18 cellular contexts compared by ENCODE assay signal in the genomic region with DNA sequence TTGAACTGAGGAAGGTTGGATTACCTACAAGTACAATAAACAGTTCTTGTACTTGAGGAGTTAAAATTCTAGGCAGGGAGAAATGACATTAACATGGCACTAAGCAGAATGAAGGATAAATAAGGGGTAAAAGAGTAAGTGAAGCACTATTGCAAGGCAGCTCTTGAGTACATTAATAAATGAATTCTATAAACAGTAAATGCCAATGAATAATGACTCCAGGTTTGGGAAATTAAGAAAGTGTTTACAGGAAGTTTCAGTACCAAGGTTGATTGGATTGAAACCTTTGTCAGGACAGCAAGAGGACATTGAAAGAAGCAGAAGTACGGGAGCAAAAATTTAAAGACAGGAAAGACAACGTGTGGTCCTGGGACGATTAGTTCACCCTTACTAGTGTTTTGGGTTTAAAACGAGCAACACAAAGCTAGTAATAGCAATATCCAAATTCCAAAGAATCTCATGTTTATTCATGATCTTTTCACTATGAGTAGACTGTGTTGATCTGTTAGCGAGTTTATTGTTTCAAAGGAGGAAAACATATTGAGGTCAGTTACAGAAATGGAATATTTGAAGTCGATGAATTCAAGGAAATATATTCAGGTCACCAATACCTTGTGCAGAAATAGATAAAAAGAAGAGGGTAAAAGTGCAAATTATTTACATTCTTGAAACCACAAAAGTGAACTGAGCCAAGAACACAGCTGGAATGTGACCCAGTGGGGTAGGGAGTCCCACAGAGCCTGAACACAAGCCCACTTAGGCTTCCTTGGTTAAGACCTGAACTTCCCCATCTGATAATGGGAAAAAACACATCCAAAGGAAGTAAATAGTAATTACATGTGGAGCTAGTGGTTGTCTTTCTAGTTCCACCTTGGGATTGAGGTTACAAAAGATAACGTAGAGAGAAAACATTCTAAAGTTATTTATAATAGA.
DNase-seq lines count a peak whose midpoint lies in the region; ATAC-seq, FAIRE-seq and TF ChIP-seq lines count a peak whose summit lies in the region.
"Had no signal": no experiment of that assay in that cellular context is flagged by ENCODE, and none has a peak within 500 bp of the region (broad histone marks: within the 10 kb centered on the region; RNA-seq: fewer than 3 reads in every experiment).

No MANE protein-coding gene starts in this region.

- H3K4me3 Mint-ChIP-seq in H9, result no peak overlapping the region; a peak in 1 of 5 replicates
- H3K4me3 Mint-ChIP-seq in osteocyte (ENCODE audit: unreplicated experiment), result no peak overlapping the region
- H3K4me3 Mint-ChIP-seq: CD14-positive monocyte; naive thymus-derived CD8-positive, alpha-beta T cell; stimulated activated naive B cell treated with anti-CD40 and anti-IgM and Interleukin-4, amounts not matched to agents 10 μg/mL and 1 μg/mL and 100 μg/mL, for 72 hours had no signal

- POLR2A ChIA-PET in H1 (lab: Charles Lee; ENCODE audit: partially characterized antibody), result interaction anchor here (0.7 to 0.9 kb wide), 2 partner anchors 28 to 81 kb away, joined by 3 read pairs; a partner anchor contains a TSS

- peaks cover 29 to 38% of the 10 kb centered on the region in 2 experiments for H3K4me1 Mint-ChIP-seq in H9
- H3K4me1 Mint-ChIP-seq in osteocyte (ENCODE audit: unreplicated experiment), result peaks cover 38% of the 10 kb centered on the region

- no peaks in the 10 kb centered on the region for H3K36me3 ChIP-seq in H1 (ENCODE audit: control insufficient read depth in 2 of 4, insufficient read depth in 4 of 4, low read length in 3 of 4)
- H3K36me3 ChIP-seq: ascending aorta, upper lobe of left lung had no signal

- H3K27me3 Mint-ChIP-seq in H9 (ENCODE audit: low read depth) (no peaks in the 10 kb centered on the region; the same call in 1 of the 2 replicates), osteocyte (ENCODE audit: unreplicated experiment) (no peaks in the 10 kb centered on the region)

- no peak overlapping the region for H4K5ac ChIP-seq in H9 (ENCODE audit: insufficient read length, low read depth, low read length)
- H4K5ac ChIP-seq in H1 (ENCODE audit: insufficient read length, low read depth, low read length), result no peak overlapping the region

- H3K4me3 ChIP-seq in H1 (ENCODE audit: extremely low read depth in 1 of 4, insufficient read depth in 2 of 4, low read depth in 3 of 4, low read length in 4 of 4), result no peak overlapping the region
- H3K4me3 ChIP-seq: ascending aorta, upper lobe of left lung had no signal

- H3K79me2 ChIP-seq in H9 (ENCODE audit: insufficient read depth, low read length), result no peaks in the 10 kb centered on the region
- H3K79me2 ChIP-seq in H1 (ENCODE audit: control insufficient read depth in 1 of 2, insufficient read depth in 2 of 2, low read length in 2 of 2), result no peaks in the 10 kb centered on the region

- no peak overlapping the region for H3K18ac ChIP-seq in H9 (ENCODE audit: insufficient read length, low read depth, low read length)
- no peak overlapping the region for H3K18ac ChIP-seq in H1 (ENCODE audit: extremely low read depth, low read length)

- H2BK15ac ChIP-seq in H9 (ENCODE audit: low read depth, low read length), result no peak overlapping the region
- H2BK15ac ChIP-seq in H1 (ENCODE audit: low read length), result no peak overlapping the region

- H4K91ac ChIP-seq in H9 (ENCODE audit: insufficient read length, low read depth, low read length), result no peak overlapping the region
- H4K91ac ChIP-seq in H1 (replicated peaks; ENCODE audit: insufficient read length, low read length), result no peak overlapping the region

- no peak overlapping the region for H2BK20ac ChIP-seq in H9 (ENCODE audit: low read depth, low read length, poor library complexity, severe bottlenecking)
- H2BK20ac ChIP-seq in H1 (ENCODE audit: low read length), result no peak overlapping the region

- H2BK5ac ChIP-seq in H9 (ENCODE audit: insufficient read length, low read length) (no peak overlapping the region), H1 (ENCODE audit: low read depth, low read length) (no peak overlapping the region)

- TF ChIP-seq CTCF in H9 (conservative IDR thresholded peaks at IDR 0.05), result no peak
- TF ChIP-seq CTCF in H1 (IDR thresholded peaks at IDR 0.05; ENCODE audit: control extremely low read depth in 1 of 3, insufficient read depth in 1 of 3, low read depth in 1 of 3, low read length in 3 of 3), result no peak
- TF ChIP-seq CTCF in osteocyte (IDR thresholded peaks at IDR 0.05), result no peak

- H3K56ac ChIP-seq in H9 (ENCODE audit: insufficient read length, low read depth, low read length), result no peak overlapping the region
- no peak overlapping the region for H3K56ac ChIP-seq in H1 (replicated peaks; ENCODE audit: insufficient read length, low read depth, low read length)

- H3K9me3 Mint-ChIP-seq in H9, result no peaks in the 10 kb centered on the region
- H3K9me3 Mint-ChIP-seq in osteocyte (ENCODE audit: unreplicated experiment), result no peaks in the 10 kb centered on the region

- H4K20me1 ChIP-seq in H9 (ENCODE audit: control insufficient read depth, insufficient read depth, insufficient read length) (no peaks in the 10 kb centered on the region), H1 (replicated peaks in 1 of 2; ENCODE audit: control insufficient read depth in 1 of 2, insufficient read depth in 2 of 2, low read length in 2 of 2) (no peaks in the 10 kb centered on the region)

- no peak overlapping the region for H2BK120ac ChIP-seq in H9 (ENCODE audit: low read depth, low read length, poor library complexity, severe bottlenecking)
- H2BK120ac ChIP-seq in H1 (replicated peaks; ENCODE audit: low read depth, low read length), result peak overlapping the region; percentile 79

- no peak for ATAC-seq in esophagus mucosa
- ATAC-seq in HG02938 (IDR thresholded peaks at IDR 0.05; ENCODE audit: unreplicated experiment), result no peak
- ATAC-seq: naive thymus-derived CD8-positive, alpha-beta T cell; stimulated activated naive B cell treated with anti-CD40 and anti-IgM and Interleukin-4, amounts not matched to agents 10 μg/mL and 1 μg/mL and 100 μg/mL, for 72 hours had no signal

- H2AK5ac ChIP-seq in H9 (ENCODE audit: insufficient read length, low read length), result no peak overlapping the region
- no peak overlapping the region for H2AK5ac ChIP-seq in H1 (ENCODE audit: low read depth, low read length)

- H2BK12ac ChIP-seq in H9 (ENCODE audit: insufficient read length, low read depth, low read length) (no peak overlapping the region), H1 (ENCODE audit: low read depth, low read length) (no peak overlapping the region)

- no peaks in the 10 kb centered on the region for H3K27me3 ChIP-seq in H9 (ENCODE audit: insufficient read depth, low read length)
- no peaks in the 10 kb centered on the region; a peak in 1 of 7 replicates for H3K27me3 ChIP-seq in H1 (replicated peaks in 1 of 4; ENCODE audit: control insufficient read depth in 3 of 4, extremely low read depth in 1 of 4, insufficient read depth in 3 of 4, low read length in 3 of 4)
- H3K27me3 ChIP-seq: ascending aorta, upper lobe of left lung had no signal

- H3K27ac Mint-ChIP-seq in H9 (peak overlapping the region in 2 of 3 experiments; percentile 41 to 99; a peak in 5 of 7 replicates), osteocyte (ENCODE audit: unreplicated experiment) (peak overlapping the region; percentile 11)
- H3K27ac Mint-ChIP-seq: CD14-positive monocyte; stimulated activated naive B cell treated with anti-CD40 and anti-IgM and Interleukin-4, amounts not matched to agents 10 μg/mL and 1 μg/mL and 100 μg/mL, for 72 hours had no signal

- peaks cover 9% of the 10 kb centered on the region; the same call in 1 of the 2 replicates for H3K4me1 ChIP-seq in H9 (ENCODE audit: insufficient read depth, low read length)
- peaks cover 4 to 18% (median 10%) of the 10 kb centered on the region in 4 experiments; a peak in 5 of 7 replicates for H3K4me1 ChIP-seq in H1 (replicated peaks in 1 of 4; ENCODE audit: control insufficient read depth in 3 of 4, insufficient read depth in 4 of 4, low read length in 3 of 4)
- H3K4me1 ChIP-seq: upper lobe of left lung had no signal

- H3K23me2 ChIP-seq in H9 (ENCODE audit: insufficient read length, low read depth, low read length, poor library complexity, severe bottlenecking) (no peaks in the 10 kb centered on the region), H1 (ENCODE audit: low read depth, low read length) (no peaks in the 10 kb centered on the region; the same call in 1 of the 2 replicates)

- no peak for TF ChIP-seq RAD21 in H1 (IDR thresholded peaks at IDR 0.05 in 1 of 2, conservative IDR thresholded peaks at IDR 0.05 in 1 of 2; ENCODE audit: low read depth in 2 of 2, low read length in 2 of 2)

- peaks cover 0 to 4% (median 0%) of the 10 kb centered on the region in 3 experiments; a peak in 1 of 7 replicates for H3K36me3 Mint-ChIP-seq in H9 (ENCODE audit: insufficient read depth in 1 of 3, low read depth in 3 of 3)
- H3K36me3 Mint-ChIP-seq in osteocyte (ENCODE audit: unreplicated experiment), result no peaks in the 10 kb centered on the region
- H3K36me3 Mint-ChIP-seq: CD14-positive monocyte; naive thymus-derived CD8-positive, alpha-beta T cell had no signal

- H3K9me3 ChIP-seq in H9 (ENCODE audit: control insufficient read depth, low read depth, low read length) (no peaks in the 10 kb centered on the region), H1 (ENCODE audit: insufficient read depth in 2 of 2, low read depth in 1 of 2, low read length in 1 of 2) (no peaks in the 10 kb centered on the region)
- H3K9me3 ChIP-seq: ascending aorta, upper lobe of left lung had no signal

- H4K8ac ChIP-seq in H9 (replicated peaks; ENCODE audit: insufficient read length, low read depth, low read length), result no peak overlapping the region
- no peak overlapping the region for H4K8ac ChIP-seq in H1 (ENCODE audit: extremely low read depth, insufficient read depth, low read length)

- FAIRE-seq in H1 (lab: Jason Lieb, UNC), result no peak
- FAIRE-seq: H54 had no signal

- no peak overlapping the region for H3K4me2 ChIP-seq in H9 (ENCODE audit: insufficient read depth, insufficient read length, low read length)
- peak overlapping the region; percentile 30 to 43; a peak in 3 of 4 replicates for H3K4me2 ChIP-seq in H1 (ENCODE audit: insufficient read depth in 1 of 2, low read depth in 2 of 2, low read length in 2 of 2)

- CTCF ChIA-PET in H1 (lab: Charles Lee; ENCODE audit: partially characterized antibody), result interaction anchor here (0.8 to 1.8 kb wide), 6 partner anchors 30 to 378 kb away, joined by 3 to 5 read pairs (median 3); no protein-coding TSS in a partner anchor

- H3K9ac ChIP-seq in H9 (ENCODE audit: extremely low read depth, insufficient read length, low read length) (no peak overlapping the region), H1 (replicated peaks in 1 of 4; ENCODE audit: extremely low read depth in 1 of 4, low read depth in 3 of 4, low read length in 3 of 4) (no peak overlapping the region)

- H3K14ac ChIP-seq in H9 (ENCODE audit: insufficient read depth, low read length) (no peak overlapping the region), H1 (ENCODE audit: insufficient read length) (no peak overlapping the region)

- WGBS in H9 (ENCODE audit: extremely low coverage, insufficient read length, low lambda C conversion rate), result no CpG with 5 or more reads among the region's 7 CpGs
- 50% methylated on average over 7 of the region's 7 CpGs; no CpG with 5 or more reads in 1 of the 2 experiments for WGBS in H1 (ENCODE audit: extremely low coverage in 1 of 2, insufficient coverage in 1 of 2, insufficient read length in 1 of 2, insufficient replicate concordance in 2 of 2, low coverage in 1 of 2, low lambda C conversion rate in 2 of 2, missing lambda C conversion rate in 1 of 2), 2 experiments

- H3K79me1 ChIP-seq in H9 (ENCODE audit: insufficient read depth, low read depth, low read length, poor library complexity, severe bottlenecking) (no peaks in the 10 kb centered on the region), H1 (ENCODE audit: low read depth, low read length) (no peaks in the 10 kb centered on the region)

- H3K4ac ChIP-seq in H9 (ENCODE audit: low read depth, low read length) (no peak overlapping the region), H1 (replicated peaks; ENCODE audit: insufficient read length, low read depth, low read length) (no peak overlapping the region)

- H2AFZ ChIP-seq in H9 (ENCODE audit: low read length) (no peak overlapping the region), H1 (ENCODE audit: low read length) (no peak overlapping the region)

- H3T11ph ChIP-seq in H9 (ENCODE audit: low read length), result no peak overlapping the region

- TF ChIP-seq EP300 in H1 (IDR thresholded peaks at IDR 0.05; ENCODE audit: borderline replicate concordance in 1 of 2, low read depth in 2 of 2, low read length in 2 of 2), result no peak

- H3K23ac ChIP-seq in H9 (ENCODE audit: insufficient read length, low read depth, low read length) (no peak overlapping the region), H1 (ENCODE audit: insufficient read length) (no peak overlapping the region)

- no peak for TF ChIP-seq POLR2A in H1 (IDR thresholded peaks at IDR 0.05; ENCODE audit: control extremely low read depth in 1 of 2, low read depth in 2 of 2, low read length in 2 of 2)

- H3K27ac ChIP-seq in H9 (ENCODE audit: insufficient read length, low read depth, low read length), result peak overlapping the region; percentile 79
- H3K27ac ChIP-seq in H1 (ENCODE audit: low read depth, low read length), result no peak overlapping the region
- H3K27ac ChIP-seq: ascending aorta, upper lobe of left lung had no signal

- DNase-seq in H9 (no peak), RPMI7951 (ENCODE audit: low read depth) (peak; percentile 61), H1 (ENCODE audit: low read depth in 1 of 2, low spot score in 2 of 2) (no peak), osteocyte (ENCODE audit: extremely low spot score, unreplicated experiment) (no peak), medulla oblongata (ENCODE audit: extremely low spot score) (no peak), NCI-H345 (lab: John Stamatoyannopoulos, UW) (no peak)
- DNase-seq: activated CD4-positive, alpha-beta T cell treated with anti-CD3 and anti-CD28 coated beads for 48 hours; glutamatergic neuron; Karpas-422; naive thymus-derived CD8-positive, alpha-beta T cell; NCI-H187 treated with DMSO at 0.1 percent for 48 hours; stimulated activated naive B cell treated with anti-CD40 and anti-IgM and Interleukin-4, amounts not matched to agents 10 μg/mL and 1 μg/mL and 100 μg/mL, for 72 hours; upper lobe of left lung had no signal
